ENCODE assay signal across 7 cellular contexts in genomic region chr10:122461367-122461728, GRCh38. TPM values are rescaled to one million over a fixed set of nuclear protein-coding genes. Genes with fewer than 3 reads are reported as not detected.
DNase-seq lines count a peak whose midpoint lies in the region; ATAC-seq and TF ChIP-seq lines count a peak whose summit lies in the region.

Gene HTRA1 (plus strand): TSS chr10:122461553. CDS start chr10:122461653, 100 bp downstream.

- in situ Hi-C loops in SK-MEL-5 (cut with HindIII; ENCODE audit: low pct_unique_long_range_greater_than_20kb, low sequenced_read_pairs): no loop called here

- intact Hi-C loops in testis (cut with DNase I; ENCODE audit: low total_unique reads): no loop called here

- peak within 1 kb of the TSS; percentile 80 for H3K4me3 ChIP-seq in epithelial cell of proximal tubule (ENCODE audit: low read depth, low read length)
- peak within 1 kb of the TSS; percentile 49 for H3K4me3 ChIP-seq in mesodermal cell (ENCODE audit: extremely low read depth, insufficient read depth, low read length, poor library complexity, severe bottlenecking)
- H3K4me3 ChIP-seq in testis: peak within 1 kb of the TSS; percentile 59 to 63

- ATAC-seq in HG03565 (IDR thresholded peaks at IDR 0.05; ENCODE audit: unreplicated experiment): no peak

- WGBS in mesodermal cell (ENCODE audit: insufficient coverage in 2 of 2), 2 experiments: 0 to 1% methylated on average over 31 to 48 of the region's 56 CpGs
- WGBS in testis, 2 donors: 1% methylated on average over 56 of the region's 56 CpGs; no CpG with 5 or more reads in 1 of the 2 donors

- peaks cover 6% of the 10 kb centered on the region for H3K36me3 ChIP-seq in mesodermal cell (ENCODE audit: control insufficient read depth, insufficient read depth, low read length)
- no peaks in the 10 kb centered on the region for H3K36me3 ChIP-seq in testis (ENCODE audit: low read depth, missing control alignments)

- no peak for TF ChIP-seq POLR2A in testis (IDR thresholded peaks at IDR 0.05)

- H3K9me3 ChIP-seq in mesodermal cell (ENCODE audit: control insufficient read depth, low read length): no peaks in the 10 kb centered on the region
- no peaks in the 10 kb centered on the region for H3K9me3 ChIP-seq in testis

- H3K27ac ChIP-seq in mesodermal cell (ENCODE audit: low read depth, low read length, severe bottlenecking): no peak within 1 kb of the TSS
- peak within 1 kb of the TSS; percentile 35 to 76 for H3K27ac ChIP-seq in testis

- no peaks in the 10 kb centered on the region for H3K27me3 ChIP-seq in testis

- TF ChIP-seq CTCF in epithelial cell of proximal tubule (conservative IDR thresholded peaks at IDR 0.05; ENCODE audit: low read depth, low read length) (no peak), testis (IDR thresholded peaks at IDR 0.05) (no peak)

- peaks cover 13% of the 10 kb centered on the region for H3K4me1 ChIP-seq in mesodermal cell (ENCODE audit: control insufficient read depth, insufficient read depth, low read length, poor library complexity, severe bottlenecking)
- H3K4me1 ChIP-seq in testis: peaks cover 8% of the 10 kb centered on the region

- DNase-seq in H4 (ENCODE audit: low spot score) (peak; percentile 37), SK-MEL-5 (ENCODE audit: low read depth, low spot score) (peak; percentile 66), epithelial cell of proximal tubule (ENCODE audit: low read depth) (no peak), testis (peak; percentile 65), NCI-H1694 treated with DMSO at 0.1 percent for 48 hours (lab: John Stamatoyannopoulos, UW) (no peak)

RNA-seq across cellular contexts. Expression of gene HTRA1, which starts in this region (rescaled TPM):
- 62.5 and 63.4 TPM in 2 replicates for total RNA-seq in H4 (2014; rRNA removed; shearing (Covaris generic))
- total RNA-seq in SK-MEL-5 (2014; rRNA removed; shearing (Covaris generic)): 113 and 119 TPM in 2 replicates
- 150 and 157 TPM in 2 replicates for polyA plus RNA-seq in SK-MEL-5 (2015; cell fraction: cytosol; rRNA removed)
- polyA plus RNA-seq in SK-MEL-5 (2015; cell fraction: nucleus; rRNA removed): 28.9 and 29.7 TPM in 2 replicates
- total RNA-seq in epithelial cell of proximal tubule (19.8 and 35.7 TPM in 2 replicates), testis (10 to 100 TPM; 21.3 to 27.3 TPM)
- polyA plus RNA-seq in mesodermal cell (2013, experiment 1 of 2): 223 TPM
- 197 TPM for polyA plus RNA-seq in mesodermal cell (2013, experiment 2 of 2)
- 105 TPM for polyA plus RNA-seq in testis (ENCODE audit: insufficient read depth, low read depth, low replicate concordance)

Comparison
In these comparisons a context has a peak if more than half of its experiments do, and no peak if none do; other contexts are left out.
1. DNase-seq: peak in H4 (single experiment), SK-MEL-5 (single experiment) and testis (single experiment); none in epithelial cell of proximal tubule (single experiment) and NCI-H1694 treated with DMSO at 0.1 percent for 48 hours (single experiment).
2. Peak in every context shown above with its lines, with median percentiles within 50 percentile points of each other: H3K4me3 ChIP-seq.